Comparison of ENCODE assay signal across 1 cellular context in the genomic region with DNA sequence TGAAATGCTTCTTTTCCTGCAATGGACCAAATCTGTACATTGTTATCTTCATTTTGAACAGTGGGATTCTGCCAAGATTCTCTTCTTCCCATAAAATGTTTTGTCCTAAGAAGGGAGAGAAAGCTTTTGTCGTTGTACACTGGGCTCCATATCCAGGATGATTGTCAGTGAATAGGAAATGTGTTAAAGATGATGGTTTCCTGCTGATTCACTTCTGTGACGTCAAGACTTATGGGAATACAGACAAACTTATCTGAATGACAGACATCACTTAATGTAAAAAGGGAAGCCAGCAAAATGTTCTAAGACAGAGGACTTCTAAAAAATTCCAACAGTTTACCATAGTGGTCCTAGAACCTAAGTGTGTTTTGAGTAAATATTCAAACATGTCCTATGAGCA.
TF ChIP-seq lines count a peak whose summit lies in the region.

No MANE protein-coding gene starts in this region.

TF ChIP-seq in GM23338, 12 proteins besides CTCF, POLR2A, EP300 and RAD21:
- TF ChIP-seq, protein P1, sequence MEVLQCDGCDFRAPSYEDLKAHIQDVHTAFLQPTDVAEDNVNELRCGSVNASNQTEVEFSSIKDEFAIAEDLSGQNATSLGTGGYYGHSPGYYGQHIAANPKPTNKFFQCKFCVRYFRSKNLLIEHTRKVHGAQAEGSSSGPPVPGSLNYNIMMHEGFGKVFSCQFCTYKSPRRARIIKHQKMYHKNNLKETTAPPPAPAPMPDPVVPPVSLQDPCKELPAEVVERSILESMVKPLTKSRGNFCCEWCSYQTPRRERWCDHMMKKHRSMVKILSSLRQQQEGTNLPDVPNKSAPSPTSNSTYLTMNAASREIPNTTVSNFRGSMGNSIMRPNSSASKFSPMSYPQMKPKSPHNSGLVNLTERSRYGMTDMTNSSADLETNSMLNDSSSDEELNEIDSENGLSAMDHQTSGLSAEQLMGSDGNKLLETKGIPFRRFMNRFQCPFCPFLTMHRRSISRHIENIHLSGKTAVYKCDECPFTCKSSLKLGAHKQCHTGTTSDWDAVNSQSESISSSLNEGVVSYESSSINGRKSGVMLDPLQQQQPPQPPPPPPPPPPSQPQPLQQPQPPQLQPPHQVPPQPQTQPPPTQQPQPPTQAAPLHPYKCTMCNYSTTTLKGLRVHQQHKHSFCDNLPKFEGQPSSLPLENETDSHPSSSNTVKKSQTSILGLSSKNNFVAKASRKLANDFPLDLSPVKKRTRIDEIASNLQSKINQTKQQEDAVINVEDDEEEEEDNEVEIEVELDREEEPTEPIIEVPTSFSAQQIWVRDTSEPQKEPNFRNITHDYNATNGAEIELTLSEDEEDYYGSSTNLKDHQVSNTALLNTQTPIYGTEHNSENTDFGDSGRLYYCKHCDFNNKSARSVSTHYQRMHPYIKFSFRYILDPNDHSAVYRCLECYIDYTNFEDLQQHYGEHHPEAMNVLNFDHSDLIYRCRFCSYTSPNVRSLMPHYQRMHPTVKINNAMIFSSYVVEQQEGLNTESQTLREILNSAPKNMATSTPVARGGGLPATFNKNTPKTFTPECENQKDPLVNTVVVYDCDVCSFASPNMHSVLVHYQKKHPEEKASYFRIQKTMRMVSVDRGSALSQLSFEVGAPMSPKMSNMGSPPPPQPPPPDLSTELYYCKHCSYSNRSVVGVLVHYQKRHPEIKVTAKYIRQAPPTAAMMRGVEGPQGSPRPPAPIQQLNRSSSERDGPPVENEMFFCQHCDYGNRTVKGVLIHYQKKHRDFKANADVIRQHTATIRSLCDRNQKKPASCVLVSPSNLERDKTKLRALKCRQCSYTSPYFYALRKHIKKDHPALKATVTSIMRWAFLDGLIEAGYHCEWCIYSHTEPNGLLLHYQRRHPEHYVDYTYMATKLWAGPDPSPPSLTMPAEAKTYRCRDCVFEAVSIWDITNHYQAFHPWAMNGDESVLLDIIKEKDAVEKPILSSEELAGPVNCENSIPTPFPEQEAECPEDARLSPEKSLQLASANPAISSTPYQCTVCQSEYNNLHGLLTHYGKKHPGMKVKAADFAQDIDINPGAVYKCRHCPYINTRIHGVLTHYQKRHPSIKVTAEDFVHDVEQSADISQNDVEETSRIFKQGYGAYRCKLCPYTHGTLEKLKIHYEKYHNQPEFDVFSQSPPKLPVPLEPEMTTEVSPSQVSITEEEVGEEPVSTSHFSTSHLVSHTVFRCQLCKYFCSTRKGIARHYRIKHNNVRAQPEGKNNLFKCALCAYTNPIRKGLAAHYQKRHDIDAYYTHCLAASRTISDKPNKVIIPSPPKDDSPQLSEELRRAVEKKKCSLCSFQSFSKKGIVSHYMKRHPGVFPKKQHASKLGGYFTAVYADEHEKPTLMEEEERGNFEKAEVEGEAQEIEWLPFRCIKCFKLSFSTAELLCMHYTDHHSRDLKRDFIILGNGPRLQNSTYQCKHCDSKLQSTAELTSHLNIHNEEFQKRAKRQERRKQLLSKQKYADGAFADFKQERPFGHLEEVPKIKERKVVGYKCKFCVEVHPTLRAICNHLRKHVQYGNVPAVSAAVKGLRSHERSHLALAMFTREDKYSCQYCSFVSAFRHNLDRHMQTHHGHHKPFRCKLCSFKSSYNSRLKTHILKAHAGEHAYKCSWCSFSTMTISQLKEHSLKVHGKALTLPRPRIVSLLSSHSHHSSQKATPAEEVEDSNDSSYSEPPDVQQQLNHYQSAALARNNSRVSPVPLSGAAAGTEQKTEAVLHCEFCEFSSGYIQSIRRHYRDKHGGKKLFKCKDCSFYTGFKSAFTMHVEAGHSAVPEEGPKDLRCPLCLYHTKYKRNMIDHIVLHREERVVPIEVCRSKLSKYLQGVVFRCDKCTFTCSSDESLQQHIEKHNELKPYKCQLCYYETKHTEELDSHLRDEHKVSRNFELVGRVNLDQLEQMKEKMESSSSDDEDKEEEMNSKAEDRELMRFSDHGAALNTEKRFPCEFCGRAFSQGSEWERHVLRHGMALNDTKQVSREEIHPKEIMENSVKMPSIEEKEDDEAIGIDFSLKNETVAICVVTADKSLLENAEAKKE (CRISPR knock-in tag; IDR thresholded peaks at IDR 0.05): no peak
- no peak for TF ChIP-seq JUNB (IDR thresholded peaks at IDR 0.05; ENCODE audit: unreplicated experiment)
- no peak for TF ChIP-seq CREB1 (CRISPR knock-in tag; IDR thresholded peaks at IDR 0.05; ENCODE audit: low read depth)
- TF ChIP-seq, protein P2, sequence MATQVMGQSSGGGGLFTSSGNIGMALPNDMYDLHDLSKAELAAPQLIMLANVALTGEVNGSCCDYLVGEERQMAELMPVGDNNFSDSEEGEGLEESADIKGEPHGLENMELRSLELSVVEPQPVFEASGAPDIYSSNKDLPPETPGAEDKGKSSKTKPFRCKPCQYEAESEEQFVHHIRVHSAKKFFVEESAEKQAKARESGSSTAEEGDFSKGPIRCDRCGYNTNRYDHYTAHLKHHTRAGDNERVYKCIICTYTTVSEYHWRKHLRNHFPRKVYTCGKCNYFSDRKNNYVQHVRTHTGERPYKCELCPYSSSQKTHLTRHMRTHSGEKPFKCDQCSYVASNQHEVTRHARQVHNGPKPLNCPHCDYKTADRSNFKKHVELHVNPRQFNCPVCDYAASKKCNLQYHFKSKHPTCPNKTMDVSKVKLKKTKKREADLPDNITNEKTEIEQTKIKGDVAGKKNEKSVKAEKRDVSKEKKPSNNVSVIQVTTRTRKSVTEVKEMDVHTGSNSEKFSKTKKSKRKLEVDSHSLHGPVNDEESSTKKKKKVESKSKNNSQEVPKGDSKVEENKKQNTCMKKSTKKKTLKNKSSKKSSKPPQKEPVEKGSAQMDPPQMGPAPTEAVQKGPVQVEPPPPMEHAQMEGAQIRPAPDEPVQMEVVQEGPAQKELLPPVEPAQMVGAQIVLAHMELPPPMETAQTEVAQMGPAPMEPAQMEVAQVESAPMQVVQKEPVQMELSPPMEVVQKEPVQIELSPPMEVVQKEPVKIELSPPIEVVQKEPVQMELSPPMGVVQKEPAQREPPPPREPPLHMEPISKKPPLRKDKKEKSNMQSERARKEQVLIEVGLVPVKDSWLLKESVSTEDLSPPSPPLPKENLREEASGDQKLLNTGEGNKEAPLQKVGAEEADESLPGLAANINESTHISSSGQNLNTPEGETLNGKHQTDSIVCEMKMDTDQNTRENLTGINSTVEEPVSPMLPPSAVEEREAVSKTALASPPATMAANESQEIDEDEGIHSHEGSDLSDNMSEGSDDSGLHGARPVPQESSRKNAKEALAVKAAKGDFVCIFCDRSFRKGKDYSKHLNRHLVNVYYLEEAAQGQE (IDR thresholded peaks at IDR 0.05; ENCODE audit: unreplicated experiment): no peak
- no peak for TF ChIP-seq ZNF331 (CRISPR knock-in tag; IDR thresholded peaks at IDR 0.05; ENCODE audit: low read depth)
- TF ChIP-seq STAT1 (IDR thresholded peaks at IDR 0.05; ENCODE audit: unreplicated experiment): no peak
- TF ChIP-seq ZNF114 (CRISPR knock-in tag; IDR thresholded peaks at IDR 0.05): no peak
- TF ChIP-seq POLR2AphosphoS5 (IDR thresholded peaks at IDR 0.05; ENCODE audit: low read depth): no peak
- no peak for TF ChIP-seq EZH2 (IDR thresholded peaks at IDR 0.05; ENCODE audit: low read depth, unreplicated experiment)
- TF ChIP-seq, protein P3, sequence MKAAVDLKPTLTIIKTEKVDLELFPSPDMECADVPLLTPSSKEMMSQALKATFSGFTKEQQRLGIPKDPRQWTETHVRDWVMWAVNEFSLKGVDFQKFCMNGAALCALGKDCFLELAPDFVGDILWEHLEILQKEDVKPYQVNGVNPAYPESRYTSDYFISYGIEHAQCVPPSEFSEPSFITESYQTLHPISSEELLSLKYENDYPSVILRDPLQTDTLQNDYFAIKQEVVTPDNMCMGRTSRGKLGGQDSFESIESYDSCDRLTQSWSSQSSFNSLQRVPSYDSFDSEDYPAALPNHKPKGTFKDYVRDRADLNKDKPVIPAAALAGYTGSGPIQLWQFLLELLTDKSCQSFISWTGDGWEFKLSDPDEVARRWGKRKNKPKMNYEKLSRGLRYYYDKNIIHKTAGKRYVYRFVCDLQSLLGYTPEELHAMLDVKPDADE (IDR thresholded peaks at IDR 0.05): no peak
- no peak for TF ChIP-seq NANOG (IDR thresholded peaks at IDR 0.05; ENCODE audit: borderline replicate concordance)
- TF ChIP-seq EZH2phosphoT487 (IDR thresholded peaks at IDR 0.05; ENCODE audit: unreplicated experiment): no peak
TF ChIP-seq in GM23338: peak in this region for 0.
